ENCODE assay signal across 9 cellular contexts in genomic region chr11:44567876-44568256, GRCh38. TPM values are rescaled to one million over a fixed set of nuclear protein-coding genes. Genes with fewer than 3 reads are reported as not detected.
DNase-seq lines count a peak whose midpoint lies in the region; ATAC-seq and TF ChIP-seq lines count a peak whose summit lies in the region.
"Had no signal": no experiment of that assay in that cellular context is flagged by ENCODE, and none has a peak within 500 bp of the region (broad histone marks: within the 10 kb centered on the region; RNA-seq: fewer than 3 reads in every experiment).

No MANE protein-coding gene starts in this region.

- no peak for TF ChIP-seq CTCF in GM12875 (IDR thresholded peaks at IDR 0.05; ENCODE audit: borderline replicate concordance, insufficient read depth, low read depth, low read length)
- TF ChIP-seq CTCF in esophagus muscularis mucosa (IDR thresholded peaks at IDR 0.05) = no peak
- no peak for TF ChIP-seq CTCF in spleen (IDR thresholded peaks at IDR 0.05 in 8 of 11, conservative IDR thresholded peaks at IDR 0.05 in 3 of 11)
- no peak for TF ChIP-seq CTCF in BE2C (IDR thresholded peaks at IDR 0.05; ENCODE audit: low read depth, low read length)

- H3K27ac ChIP-seq in SJCRH30 = peak overlapping the region; percentile 84
- peak overlapping the region in 3 of 4 donors; percentile 63 to 77 (median 67) for H3K27ac ChIP-seq in esophagus muscularis mucosa (replicated peaks in 1 of 4)
- peak overlapping the region in 7 of 8 donors; percentile 84 to 95 (median 89) for H3K27ac ChIP-seq in spleen

- H3K36me3 ChIP-seq in SJCRH30 (peaks cover 15% of the 10 kb centered on the region), esophagus muscularis mucosa (no peaks in the 10 kb centered on the region), spleen (peaks cover 0 to 15% (median 0%) of the 10 kb centered on the region in 6 donors), BE2C (no peaks in the 10 kb centered on the region)

- H3K4me3 ChIP-seq in GM12875 (ENCODE audit: low read depth, low read length) = peak overlapping the region; percentile 96
- H3K4me3 ChIP-seq in SJCRH30 = no peak overlapping the region; the same call in 1 of the 2 replicates
- no peak overlapping the region for H3K4me3 ChIP-seq in esophagus muscularis mucosa
- peak overlapping the region in 3 of 8 donors; percentile 63 to 76 (median 71) for H3K4me3 ChIP-seq in spleen
- H3K4me3 ChIP-seq in BE2C (ENCODE audit: low read depth, low read length) = no peak overlapping the region

- DNase-seq in SJCRH30 (no peak), esophagus muscularis mucosa (ENCODE audit: extremely low spot score) (no peak), spleen (peak; percentile 10), BE2C (no peak)
- DNase-seq: GOT3, midbrain had no signal

- WGBS in esophagus muscularis mucosa = 87% methylated on average over 4 of the region's 4 CpGs
- WGBS in spleen, 5 donors = 82 to 89% (median 86%) methylated on average over 4 of the region's 4 CpGs

- TF ChIP-seq POLR2A in esophagus muscularis mucosa (IDR thresholded peaks at IDR 0.05; ENCODE audit: low read depth) (no peak), spleen (IDR thresholded peaks at IDR 0.05) (no peak)

- ATAC-seq in GM21526 (IDR thresholded peaks at IDR 0.05; ENCODE audit: low FRiP score, unreplicated experiment) = no peak
- ATAC-seq in HG02885 (IDR thresholded peaks at IDR 0.05; ENCODE audit: poor library complexity, unreplicated experiment) = no peak

- H3K4me1 ChIP-seq in SJCRH30 (peaks cover 51% of the 10 kb centered on the region), esophagus muscularis mucosa (peaks cover 55 to 78% (median 75%) of the 10 kb centered on the region in 4 donors), spleen (peaks cover 41 to 95% (median 84%) of the 10 kb centered on the region in 6 donors), BE2C (no peaks in the 10 kb centered on the region)

- H3K27me3 ChIP-seq in SJCRH30 (no peaks in the 10 kb centered on the region), esophagus muscularis mucosa (no peaks in the 10 kb centered on the region), spleen (replicated peaks in 1 of 7) (no peaks in the 10 kb centered on the region), BE2C (no peaks in the 10 kb centered on the region)

- intact Hi-C loops in esophagus muscularis mucosa (cut with DNase I) = no loop called here
- intact Hi-C loops in spleen (cut with DNase I; ENCODE audit: low total_unique reads) = loop anchor here (5.0 kb wide), 1 partner anchor 34 kb away; no protein-coding TSS in a partner anchor

- H3K9me3 ChIP-seq in SJCRH30 (replicated peaks) (no peaks in the 10 kb centered on the region), esophagus muscularis mucosa (no peaks in the 10 kb centered on the region), spleen (no peaks in the 10 kb centered on the region), BE2C (no peaks in the 10 kb centered on the region)

- TF ChIP-seq EP300 in esophagus muscularis mucosa (IDR thresholded peaks at IDR 0.05) = no peak

RNA-seq across cellular contexts. Expression of gene CD82, which starts 2.4 kb away (rescaled TPM):
- 81.8 and 90.6 TPM in 2 replicates for total RNA-seq in SJCRH30 (2014; rRNA removed; shearing (Covaris generic))
- total RNA-seq in esophagus muscularis mucosa = 10 to 100 TPM; 11.0 to 20.6 (median 16.3) TPM
- total RNA-seq in spleen = 100 to 1,000 TPM in 4 of 7 donors, 10 to 100 TPM in 3; 65.3 to 174 (median 125) TPM
- 100 to 1,000 TPM in 1 of 3 donors, 10 to 100 TPM in 2; 27.8 to 111 (median 35.3) TPM for polyA plus RNA-seq in spleen
- polyA plus RNA-seq in BE2C (2012; ENCODE audit: insufficient read depth, insufficient read length, low read depth) = 1.3 TPM
